19 cellular contexts compared by ENCODE assay signal in the genomic region with DNA sequence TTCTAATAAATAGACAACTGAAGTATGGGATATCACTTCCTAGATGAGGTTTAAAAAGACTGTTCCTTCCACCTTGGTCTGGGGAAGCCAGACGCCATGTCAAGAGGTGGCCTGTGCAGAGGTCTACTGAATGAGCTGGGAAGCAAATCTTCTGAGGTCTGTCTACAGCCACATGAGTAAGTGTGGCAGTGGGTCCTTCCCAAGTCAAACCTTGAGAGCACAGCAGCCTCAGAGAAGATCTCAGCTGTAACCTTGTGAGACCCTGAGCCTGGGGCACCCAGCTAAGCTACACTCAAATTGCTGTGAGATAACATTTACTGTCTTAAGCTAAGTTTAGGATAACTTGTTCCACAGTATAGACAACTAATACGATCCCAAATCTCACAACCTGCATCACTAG. TPM values are rescaled to one million over a fixed set of nuclear protein-coding genes. Genes with fewer than 3 reads are reported as not detected.
DNase-seq lines count a peak whose midpoint lies in the region; ATAC-seq lines count a peak whose summit lies in the region.
"Had no signal": no experiment of that assay in that cellular context is flagged by ENCODE, and none has a peak within 500 bp of the region (broad histone marks: within the 10 kb centered on the region; RNA-seq: fewer than 3 reads in every experiment).

No MANE protein-coding gene starts in this region.

- no peak for ATAC-seq in CD4-positive, CD25-positive, alpha-beta regulatory T cell (ENCODE audit: low read depth in 2 of 2)
- no peak for ATAC-seq in natural killer cell treated with Interleukin-12 subunit alpha and Interleukin-12 subunit beta and Interleukin-15 and Interleukin-18, amount 100 ng/mL, for 72 hours
- ATAC-seq in HG02588 (IDR thresholded peaks at IDR 0.05; ENCODE audit: unreplicated experiment), result no peak
- ATAC-seq: activated CD8-positive, alpha-beta T cell treated with anti-CD3 and anti-CD28 coated beads for 36 hours had no signal

- H3K27me3 ChIP-seq in CD4-positive, CD25-positive, alpha-beta regulatory T cell (ENCODE audit: control insufficient read depth, insufficient read depth, low read length), result no peaks in the 10 kb centered on the region
- H3K27me3 ChIP-seq in HUES6 (ENCODE audit: control insufficient read depth, insufficient read depth, low read length), result no peaks in the 10 kb centered on the region
- H3K27me3 ChIP-seq: BLaER1 treated with 17β-estradiol and CSF1 and Interleukin-3, amounts not matched to agents 10 nM and 100 nM; dorsolateral prefrontal cortex; upper lobe of left lung had no signal

- no peak overlapping the region for H3K9ac ChIP-seq in HUES6 (ENCODE audit: low read length)
- H3K9ac ChIP-seq: BLaER1 treated with 17β-estradiol and CSF1 and Interleukin-3, amounts not matched to agents 10 nM and 100 nM had no signal

- H3K4me3 ChIP-seq in CD4-positive, CD25-positive, alpha-beta regulatory T cell (ENCODE audit: low read depth, low read length), result no peak overlapping the region
- H3K4me3 ChIP-seq in HUES6 (ENCODE audit: low read depth, low read length), result no peak overlapping the region
- H3K4me3 ChIP-seq: BLaER1 treated with 17β-estradiol and CSF1 and Interleukin-3, amounts not matched to agents 10 nM and 100 nM; dorsolateral prefrontal cortex; upper lobe of left lung had no signal

- no peaks in the 10 kb centered on the region for H3K27me3 Mint-ChIP-seq in CD4-positive, CD25-positive, alpha-beta regulatory T cell
- H3K27me3 Mint-ChIP-seq in dendritic cell treated with granulocyte-macrophage colony-stimulating factor and Interleukin-4, amounts not matched to agents 40 ng/mL and 50 ng/mL, for 4 days, result no peaks in the 10 kb centered on the region
- no peaks in the 10 kb centered on the region for H3K27me3 Mint-ChIP-seq in natural killer cell treated with Interleukin-12 subunit alpha and Interleukin-12 subunit beta and Interleukin-15 and Interleukin-18, amount 100 ng/mL, for 72 hours
- H3K27me3 Mint-ChIP-seq: activated CD8-positive, alpha-beta T cell treated with anti-CD3 and anti-CD28 coated beads for 36 hours had no signal

- H3K27ac ChIP-seq in CD4-positive, CD25-positive, alpha-beta regulatory T cell (ENCODE audit: insufficient read depth, low read length, poor library complexity, severe bottlenecking), result no peak overlapping the region
- peak overlapping the region; percentile 15; the same call in 1 of the 2 replicates for H3K27ac ChIP-seq in HUES6 (ENCODE audit: low read depth, low read length)
- H3K27ac ChIP-seq: BLaER1 treated with 17β-estradiol and CSF1 and Interleukin-3, amounts not matched to agents 10 nM and 100 nM; upper lobe of left lung had no signal

- peaks cover 6% of the 10 kb centered on the region for H3K36me3 ChIP-seq in CD4-positive, CD25-positive, alpha-beta regulatory T cell (ENCODE audit: control insufficient read depth, insufficient read depth, low read length)
- H3K36me3 ChIP-seq in HUES6 (ENCODE audit: control insufficient read depth, insufficient read depth, low read length), result no peaks in the 10 kb centered on the region

- H3K9me3 ChIP-seq in CD4-positive, CD25-positive, alpha-beta regulatory T cell (ENCODE audit: control insufficient read depth in 2 of 2, low read length in 2 of 2), result no peaks in the 10 kb centered on the region
- H3K9me3 ChIP-seq in HUES6 (ENCODE audit: control insufficient read depth, insufficient read depth, low read depth, low read length), result no peaks in the 10 kb centered on the region
- H3K9me3 ChIP-seq: BLaER1 treated with 17β-estradiol and CSF1 and Interleukin-3, amounts not matched to agents 10 nM and 100 nM; upper lobe of left lung had no signal

- peaks cover 23% of the 10 kb centered on the region for H3K36me3 Mint-ChIP-seq in CD4-positive, CD25-positive, alpha-beta regulatory T cell
- peaks cover 59% of the 10 kb centered on the region for H3K36me3 Mint-ChIP-seq in dendritic cell treated with granulocyte-macrophage colony-stimulating factor and Interleukin-4, amounts not matched to agents 40 ng/mL and 50 ng/mL, for 4 days (ENCODE audit: low read depth)
- H3K36me3 Mint-ChIP-seq in natural killer cell treated with Interleukin-12 subunit alpha and Interleukin-12 subunit beta and Interleukin-15 and Interleukin-18, amount 100 ng/mL, for 72 hours, result peaks cover 6% of the 10 kb centered on the region

- H3K4me1 ChIP-seq in CD4-positive, CD25-positive, alpha-beta regulatory T cell (ENCODE audit: control insufficient read depth, insufficient read depth, low read length, poor library complexity, severe bottlenecking), result peaks cover 7% of the 10 kb centered on the region
- H3K4me1 ChIP-seq in HUES6 (ENCODE audit: control insufficient read depth, insufficient read depth, low read length), result peaks cover 10% of the 10 kb centered on the region
- H3K4me1 ChIP-seq: upper lobe of left lung had no signal

- peak overlapping the region in 2 of 3 donors; percentile 33 to 85 for H3K27ac Mint-ChIP-seq in CD4-positive, CD25-positive, alpha-beta regulatory T cell
- peak overlapping the region; percentile 4 for H3K27ac Mint-ChIP-seq in dendritic cell treated with granulocyte-macrophage colony-stimulating factor and Interleukin-4, amounts not matched to agents 40 ng/mL and 50 ng/mL, for 4 days
- H3K27ac Mint-ChIP-seq in natural killer cell treated with Interleukin-12 subunit alpha and Interleukin-12 subunit beta and Interleukin-15 and Interleukin-18, amount 100 ng/mL, for 72 hours, result peak overlapping the region; percentile 3 to 4
- H3K27ac Mint-ChIP-seq: activated CD8-positive, alpha-beta T cell treated with anti-CD3 and anti-CD28 coated beads for 36 hours had no signal

- no peak for DNase-seq in CD4-positive, CD25-positive, alpha-beta regulatory T cell
- no peak for DNase-seq in natural killer cell treated with Interleukin-12 subunit alpha and Interleukin-12 subunit beta and Interleukin-15 and Interleukin-18, amount 100 ng/mL, for 72 hours (ENCODE audit: low spot score)
- no peak for DNase-seq in 8988T
- no peak for DNase-seq in NCI-H128 (lab: John Stamatoyannopoulos, UW; ENCODE audit: unreplicated experiment)
- no peak for DNase-seq in H4 (ENCODE audit: low spot score)
- DNase-seq: activated CD8-positive, alpha-beta T cell treated with anti-CD3 and anti-CD28 coated beads for 36 hours; activated gamma-delta T cell treated with Interleukin-2 at 50 U/mL for 16 hours; activated T-cell treated with anti-CD3 and anti-CD28 coated beads for 4 hours; amygdala; central memory CD4-positive, alpha-beta T cell; dorsolateral prefrontal cortex; hippocampal formation; NCI-H1694; RPMI8226; upper lobe of left lung had no signal

- intact Hi-C loops in dendritic cell treated with granulocyte-macrophage colony-stimulating factor and Interleukin-4, amounts not matched to agents 40 ng/mL and 50 ng/mL, for 4 days (cut with micrococcal nuclease), result no loop called here

- peaks cover 42 to 64% (median 43%) of the 10 kb centered on the region in 4 donors for H3K4me1 Mint-ChIP-seq in CD4-positive, CD25-positive, alpha-beta regulatory T cell
- peaks cover 10% of the 10 kb centered on the region for H3K4me1 Mint-ChIP-seq in dendritic cell treated with granulocyte-macrophage colony-stimulating factor and Interleukin-4, amounts not matched to agents 40 ng/mL and 50 ng/mL, for 4 days (ENCODE audit: low read depth)
- peaks cover 36% of the 10 kb centered on the region in 2 donors for H3K4me1 Mint-ChIP-seq in natural killer cell treated with Interleukin-12 subunit alpha and Interleukin-12 subunit beta and Interleukin-15 and Interleukin-18, amount 100 ng/mL, for 72 hours (ENCODE audit: low read depth in 2 of 2)

- no peaks in the 10 kb centered on the region for H3K9me3 Mint-ChIP-seq in CD4-positive, CD25-positive, alpha-beta regulatory T cell
- H3K9me3 Mint-ChIP-seq in dendritic cell treated with granulocyte-macrophage colony-stimulating factor and Interleukin-4, amounts not matched to agents 40 ng/mL and 50 ng/mL, for 4 days, result no peaks in the 10 kb centered on the region
- H3K9me3 Mint-ChIP-seq in natural killer cell treated with Interleukin-12 subunit alpha and Interleukin-12 subunit beta and Interleukin-15 and Interleukin-18, amount 100 ng/mL, for 72 hours, result no peaks in the 10 kb centered on the region
- H3K9me3 Mint-ChIP-seq: activated CD8-positive, alpha-beta T cell treated with anti-CD3 and anti-CD28 coated beads for 36 hours had no signal

- H3K4me3 Mint-ChIP-seq in CD4-positive, CD25-positive, alpha-beta regulatory T cell, result no peak overlapping the region
- H3K4me3 Mint-ChIP-seq in dendritic cell treated with granulocyte-macrophage colony-stimulating factor and Interleukin-4, amounts not matched to agents 40 ng/mL and 50 ng/mL, for 4 days, result no peak overlapping the region
- no peak overlapping the region for H3K4me3 Mint-ChIP-seq in natural killer cell treated with Interleukin-12 subunit alpha and Interleukin-12 subunit beta and Interleukin-15 and Interleukin-18, amount 100 ng/mL, for 72 hours
- H3K4me3 Mint-ChIP-seq: activated CD8-positive, alpha-beta T cell treated with anti-CD3 and anti-CD28 coated beads for 36 hours had no signal

RNA-seq across cellular contexts. Expression of a gene that starts 20.2 kb away (rescaled TPM):
- total RNA-seq in CD4-positive, CD25-positive, alpha-beta regulatory T cell, result 67.6 TPM
- 100 to 1,000 TPM; 264 to 488 (median 327) TPM for polyA plus RNA-seq in CD4-positive, CD25-positive, alpha-beta regulatory T cell
- total RNA-seq in natural killer cell treated with Interleukin-12 subunit alpha and Interleukin-12 subunit beta and Interleukin-15 and Interleukin-18, amount 100 ng/mL, for 72 hours, result 100 to 1,000 TPM in 1 of 2 donors, 10 to 100 TPM in 1; 53.3 to 161 TPM
- 413 and 426 TPM in 2 replicates for total RNA-seq in H4 (2014; rRNA removed; shearing (Covaris generic))

Comparison
In these comparisons a context has a peak if more than half of its experiments do, and no peak if none do; other contexts are left out.
1. H3K27ac Mint-ChIP-seq: peak in every context shown above with its lines; median percentile 59 in CD4-positive, CD25-positive, alpha-beta regulatory T cell; 4 in dendritic cell treated with granulocyte-macrophage colony-stimulating factor and Interleukin-4, amounts not matched to agents 40 ng/mL and 50 ng/mL, for 4 days; 4 in natural killer cell treated with Interleukin-12 subunit alpha and Interleukin-12 subunit beta and Interleukin-15 and Interleukin-18, amount 100 ng/mL, for 72 hours.